In the genomic region with DNA sequence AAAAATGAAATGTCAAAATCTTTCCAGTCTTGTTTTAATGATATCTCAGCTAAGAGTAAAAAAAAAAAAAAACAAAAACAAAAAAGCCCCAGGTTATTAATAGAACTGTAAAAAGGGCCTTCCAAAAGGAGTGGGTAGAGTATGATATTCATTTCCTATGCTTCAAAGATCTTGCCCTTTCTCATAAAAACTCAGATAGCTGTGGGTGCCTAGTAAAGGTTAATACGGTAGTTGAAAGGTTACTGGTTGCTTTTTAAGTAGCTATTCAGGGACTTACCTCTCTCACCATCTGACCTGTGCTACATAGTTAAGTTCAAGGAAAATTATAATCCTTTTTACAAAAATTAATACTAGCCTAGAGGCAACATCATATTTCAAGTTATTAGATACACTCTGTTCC, we compare ENCODE assay signal across 31 cellular contexts. TPM values are rescaled to one million over a fixed set of nuclear protein-coding genes. Genes with fewer than 3 reads are reported as not detected.
"Had no signal": no experiment of that assay in that cellular context is flagged by ENCODE, and none has a peak within 500 bp of the region (broad histone marks: within the 10 kb centered on the region; RNA-seq: fewer than 3 reads in every experiment).

No MANE protein-coding gene starts in this region.

- H3K27ac ChIP-seq: brain microvascular endothelial cell, cardiac muscle cell, KMS-11, Peyer's patch, SJSA1 had no signal

- H3K27me3 ChIP-seq: brain microvascular endothelial cell, cardiac muscle cell, Peyer's patch had no signal

- H3K4me3 Mint-ChIP-seq: activated CD4-positive, alpha-beta memory T cell treated with anti-CD3 and anti-CD28 coated beads for 36 hours; activated naive CD4-positive, alpha-beta T cell treated with anti-CD3 and anti-CD28 coated beads for 36 hours; activated T-cell treated with anti-CD3 and anti-CD28 coated beads, Interleukin-2, amount 50 U/mL, for 4 hours; activated T-helper 1 cell treated with anti-CD3 and anti-CD28 coated beads, Interleukin-12 subunit alpha, Interleukin-12 subunit beta, Interleukin-2, Interleukin-4 antibody, amounts not matched to agents 30 ng/mL and 10 ng/mL and 1 ng/mL, durations not matched to agents 14 hours and 24 hours and 36 hours; central memory CD8-positive, alpha-beta T cell; T-helper 1 cell treated with Interleukin-12 subunit alpha and Interleukin-12 subunit beta and Interleukin-4 antibody, amounts not matched to agents 30 μg/mL and 1 μg/mL, for 36 hours; T-helper 2 cell treated with Interferon-gamma antibody and Interleukin-4, amounts not matched to agents 5 μg/mL and 100 μg/mL, for 36 hours had no signal

- H3K9me3 ChIP-seq: Peyer's patch, SJSA1, SK-N-SH had no signal

- DNase-seq: activated CD4-positive, alpha-beta memory T cell treated with anti-CD3 and anti-CD28 coated beads for 36 hours; activated CD4-positive, alpha-beta T cell treated with anti-CD3 and anti-CD28 coated beads, Interleukin-2, amount 50 U/mL, for 1 hour; activated CD8-positive, alpha-beta memory T cell treated with anti-CD3 and anti-CD28 coated beads, Interleukin-2, amount 50 U/mL, for 4 hours; activated gamma-delta T cell treated with Interleukin-2 at 50 U/mL for 16 hours; activated naive CD4-positive, alpha-beta T cell treated with anti-CD3 and anti-CD28 coated beads for 36 hours; activated T-cell treated with anti-CD3 and anti-CD28 coated beads for 4 hours; activated T-cell treated with anti-CD3 and anti-CD28 coated beads, Interleukin-2, amount 50 U/mL, for 4 hours; amniotic stem cell; aorta; brain microvascular endothelial cell; NCI-H1105; NCI-H1417 treated with DMSO at 0.1 percent for 48 hours; NCI-H1930; NCI-H2081 treated with DMSO at 0.1 percent for 48 hours; NCI-H345; NCI-H524 treated with DMSO at 0.1 percent for 48 hours; Peyer's patch; RPMI8226; SHP77 treated with DMSO at 0.1 percent for 48 hours; SK-N-SH had no signal

- FAIRE-seq: TTC549 had no signal

- H3K9me3 Mint-ChIP-seq: activated CD4-positive, alpha-beta memory T cell treated with anti-CD3 and anti-CD28 coated beads for 36 hours; activated naive CD4-positive, alpha-beta T cell treated with anti-CD3 and anti-CD28 coated beads for 36 hours; activated naive CD4-positive, alpha-beta T cell treated with anti-CD3 and anti-CD28 coated beads, Interleukin-2, amount 50 U/mL, for 72 hours; activated T-cell treated with anti-CD3 and anti-CD28 coated beads, Interleukin-2, amount 50 U/mL, for 4 hours; activated T-helper 1 cell treated with anti-CD3 and anti-CD28 coated beads, Interleukin-12 subunit alpha, Interleukin-12 subunit beta, Interleukin-2, Interleukin-4 antibody, amounts not matched to agents 30 ng/mL and 10 ng/mL and 1 ng/mL, durations not matched to agents 14 hours and 24 hours and 36 hours; central memory CD8-positive, alpha-beta T cell; T-helper 1 cell treated with Interleukin-12 subunit alpha and Interleukin-12 subunit beta and Interleukin-4 antibody, amounts not matched to agents 30 μg/mL and 1 μg/mL, for 36 hours; T-helper 2 cell treated with Interferon-gamma antibody and Interleukin-4, amounts not matched to agents 5 μg/mL and 100 μg/mL, for 36 hours had no signal

- H3K36me3 Mint-ChIP-seq: activated naive CD4-positive, alpha-beta T cell treated with anti-CD3 and anti-CD28 coated beads, Interleukin-2, amount 50 U/mL, for 72 hours had no signal

- H3K9ac ChIP-seq: KMS-11, SK-N-SH had no signal

- ATAC-seq: activated T-cell treated with anti-CD3 and anti-CD28 coated beads, Interleukin-2, amount 50 U/mL, for 4 hours had no signal

- H3K4me3 ChIP-seq: cardiac muscle cell, Peyer's patch, SJSA1 had no signal

- H3K4me2 ChIP-seq: KMS-11, SK-N-SH had no signal

- H3K27me3 Mint-ChIP-seq: activated CD4-positive, alpha-beta memory T cell treated with anti-CD3 and anti-CD28 coated beads for 36 hours had no signal

- H3K27ac Mint-ChIP-seq: activated CD4-positive, alpha-beta memory T cell treated with anti-CD3 and anti-CD28 coated beads for 36 hours; activated naive CD4-positive, alpha-beta T cell treated with anti-CD3 and anti-CD28 coated beads for 36 hours; activated naive CD4-positive, alpha-beta T cell treated with anti-CD3 and anti-CD28 coated beads, Interleukin-2, amount 50 U/mL, for 72 hours; activated T-helper 1 cell treated with anti-CD3 and anti-CD28 coated beads, Interleukin-12 subunit alpha, Interleukin-12 subunit beta, Interleukin-2, Interleukin-4 antibody, amounts not matched to agents 30 ng/mL and 10 ng/mL and 1 ng/mL, durations not matched to agents 14 hours and 24 hours and 36 hours; T-helper 1 cell treated with Interleukin-12 subunit alpha and Interleukin-12 subunit beta and Interleukin-4 antibody, amounts not matched to agents 30 μg/mL and 1 μg/mL, for 36 hours; T-helper 2 cell treated with Interferon-gamma antibody and Interleukin-4, amounts not matched to agents 5 μg/mL and 100 μg/mL, for 36 hours had no signal

- H3K4me1 ChIP-seq: Peyer's patch, SJSA1 had no signal

RNA-seq across cellular contexts. Expression of a gene that starts 24.1 kb away (rescaled TPM):
- total RNA-seq: activated naive CD4-positive, alpha-beta T cell treated with anti-CD3 and anti-CD28 coated beads for 36 hours; activated T-helper 1 cell treated with anti-CD3 and anti-CD28 coated beads, Interleukin-12 subunit alpha, Interleukin-12 subunit beta, Interleukin-2, Interleukin-4 antibody, amounts not matched to agents 30 ng/mL and 10 ng/mL and 1 ng/mL, durations not matched to agents 14 hours and 24 hours and 36 hours; aorta; chondrocyte; NCI-H460; SJSA1 had no signal
